Comparison of ENCODE assay signal across 24 cellular contexts in genomic region chr15:41150279-41150678, GRCh38. TPM values are rescaled to one million over a fixed set of nuclear protein-coding genes. Genes with fewer than 3 reads are reported as not detected.
DNase-seq lines count a peak whose midpoint lies in the region; ATAC-seq, FAIRE-seq and TF ChIP-seq lines count a peak whose summit lies in the region.
"Had no signal": no experiment of that assay in that cellular context is flagged by ENCODE, and none has a peak within 500 bp of the region (broad histone marks: within the 10 kb centered on the region; RNA-seq: fewer than 3 reads in every experiment).

No MANE protein-coding gene starts in this region.

- H3K27me3 ChIP-seq in CD4-positive, CD25-positive, alpha-beta regulatory T cell (ENCODE audit: control insufficient read depth, insufficient read depth, low read length), result no peaks in the 10 kb centered on the region
- H3K27me3 ChIP-seq in GM23338 (ENCODE audit: insufficient read depth) (no peaks in the 10 kb centered on the region), HepG2 (ENCODE audit: control insufficient read depth in 1 of 2, insufficient read depth in 2 of 2, low read length in 2 of 2) (no peaks in the 10 kb centered on the region; a peak in 1 of 5 replicates)
- H3K27me3 ChIP-seq: Peyer's patch, suprapubic skin, upper lobe of right lung had no signal

- no peak for ATAC-seq in CD4-positive, CD25-positive, alpha-beta regulatory T cell (ENCODE audit: low read depth in 2 of 2)
- ATAC-seq in GM23338, result no peak
- no peak for ATAC-seq in HepG2
- no peak for ATAC-seq in HG03108 (IDR thresholded peaks at IDR 0.05; ENCODE audit: unreplicated experiment)
- ATAC-seq: CD8-positive, alpha-beta T cell; upper lobe of right lung had no signal

- TF ChIP-seq CTCF in GM23338 (conservative IDR thresholded peaks at IDR 0.05; ENCODE audit: low read depth in 2 of 2) (no peak), HepG2 (CRISPR knock-in tag; IDR thresholded peaks at IDR 0.05) (no peak), foreskin fibroblast (IDR thresholded peaks at IDR 0.05; ENCODE audit: low read depth, low read length) (no peak)

- no peak for FAIRE-seq in HepG2 (lab: Jason Lieb, UNC)

- H3K27ac Mint-ChIP-seq in CD4-positive, CD25-positive, alpha-beta regulatory T cell, result peak overlapping the region; percentile 76 to 87 (median 80)
- no peak overlapping the region for H3K27ac Mint-ChIP-seq in GM23338
- peak overlapping the region; percentile 94 for H3K27ac Mint-ChIP-seq in activated CD4-positive, alpha-beta memory T cell treated with anti-CD3 and anti-CD28 coated beads, Interleukin-2, amount 10 ng/mL, durations not matched to agents 7 days and 5 days
- H3K27ac Mint-ChIP-seq: activated naive CD8-positive, alpha-beta T cell treated with anti-CD3 and anti-CD28 coated beads for 36 hours; CD8-positive, alpha-beta T cell; dendritic cell treated with granulocyte-macrophage colony-stimulating factor and Interleukin-4, amounts not matched to agents 40 ng/mL and 50 ng/mL, for 4 days; naive B cell had no signal

- no peak for TF ChIP-seq POLR2A in HepG2 (IDR thresholded peaks at IDR 0.05; ENCODE audit: insufficient read depth in 1 of 2, low read depth in 2 of 2, low read length in 2 of 2)

- H3K4me3 Mint-ChIP-seq in CD4-positive, CD25-positive, alpha-beta regulatory T cell, result peak overlapping the region; percentile 45 to 85 (median 53)
- H3K4me3 Mint-ChIP-seq in GM23338, result no peak overlapping the region
- H3K4me3 Mint-ChIP-seq in activated CD4-positive, alpha-beta memory T cell treated with anti-CD3 and anti-CD28 coated beads, Interleukin-2, amount 10 ng/mL, durations not matched to agents 7 days and 5 days, result peak overlapping the region; percentile 56
- H3K4me3 Mint-ChIP-seq: activated naive CD8-positive, alpha-beta T cell treated with anti-CD3 and anti-CD28 coated beads for 36 hours; CD8-positive, alpha-beta T cell; dendritic cell treated with granulocyte-macrophage colony-stimulating factor and Interleukin-4, amounts not matched to agents 40 ng/mL and 50 ng/mL, for 4 days; mesothelial cell of epicardium; naive B cell had no signal

- TF ChIP-seq RAD21 in HepG2 (CRISPR knock-in tag; IDR thresholded peaks at IDR 0.05), result no peak

- intact Hi-C loops in HepG2 (cut with micrococcal nuclease; ENCODE audit: unreplicated experiment), result no loop called here

- no peaks in the 10 kb centered on the region for H3K9me3 Mint-ChIP-seq in CD4-positive, CD25-positive, alpha-beta regulatory T cell
- peaks cover 5% of the 10 kb centered on the region; the same call in 1 of the 3 replicates for H3K9me3 Mint-ChIP-seq in GM23338
- H3K9me3 Mint-ChIP-seq in activated CD4-positive, alpha-beta memory T cell treated with anti-CD3 and anti-CD28 coated beads, Interleukin-2, amount 10 ng/mL, durations not matched to agents 7 days and 5 days, result peaks cover 5% of the 10 kb centered on the region
- H3K9me3 Mint-ChIP-seq: activated naive CD8-positive, alpha-beta T cell treated with anti-CD3 and anti-CD28 coated beads for 36 hours; CD8-positive, alpha-beta T cell; dendritic cell treated with granulocyte-macrophage colony-stimulating factor and Interleukin-4, amounts not matched to agents 40 ng/mL and 50 ng/mL, for 4 days; naive B cell had no signal

- H3K9me2 ChIP-seq in GM23338 (ENCODE audit: insufficient read depth), result no peaks in the 10 kb centered on the region

- WGBS in HepG2 (ENCODE audit: low lambda C conversion rate), result 27% methylated on average over 4 of the region's 4 CpGs

- H3K9ac ChIP-seq in HepG2 (ENCODE audit: insufficient read depth, low read depth, low read length), result no peak overlapping the region

- H3F3A ChIP-seq in GM23338 (replicated peaks; ENCODE audit: low read depth), result no peaks in the 10 kb centered on the region

- no peak for DNase-seq in CD4-positive, CD25-positive, alpha-beta regulatory T cell
- no peak for DNase-seq in GM23338 (ENCODE audit: low spot score)
- no peak for DNase-seq in activated CD4-positive, alpha-beta memory T cell treated with anti-CD3 and anti-CD28 coated beads, Interleukin-2, amount 10 ng/mL, durations not matched to agents 7 days and 5 days
- no peak for DNase-seq in HepG2 (ENCODE audit: low spot score)
- no peak for DNase-seq in foreskin fibroblast
- no peak for DNase-seq in activated gamma-delta T cell treated with Interleukin-2 at 50 U/mL for 16 hours
- DNase-seq: activated CD4-positive, alpha-beta T cell treated with anti-CD3 and anti-CD28 coated beads for 1 hour; DMS 273 treated with DMSO at 0.1 percent for 48 hours; left ventricle myocardium inferior; naive B cell; NCI-H1092 treated with DMSO at 0.1 percent for 48 hours; NCI-H2029; NCI-H526 treated with DMSO at 0.1 percent for 48 hours; Peyer's patch; SHP77 treated with DMSO at 0.1 percent for 48 hours; stimulated activated naive CD4-positive, alpha-beta T cell; upper lobe of right lung had no signal

- TF ChIP-seq EP300 in HepG2 (IDR thresholded peaks at IDR 0.05; ENCODE audit: low read depth in 2 of 2, low read length in 2 of 2) (no peak), HepG2 (CRISPR knock-in tag; IDR thresholded peaks at IDR 0.05; ENCODE audit: borderline replicate concordance) (no peak)

- H4K20me1 ChIP-seq in GM23338 (replicated peaks; ENCODE audit: insufficient read depth) (no peaks in the 10 kb centered on the region), HepG2 (ENCODE audit: insufficient read depth, low read length) (no peaks in the 10 kb centered on the region)

- POLR2A ChIA-PET in activated CD4-positive, alpha-beta memory T cell treated with anti-CD3 and anti-CD28 coated beads, Interleukin-2, amount 10 ng/mL, durations not matched to agents 7 days and 5 days (lab: Charles Lee), result interaction anchor here (0.7 to 4.6 kb wide), 5 partner anchors 10 to 1341 kb away, joined by 3 to 33 read pairs (median 4); partner anchors contain the start of genes CHP1, EXD1, INO80 and ZNF106
- POLR2A ChIA-PET in HepG2 (lab: Yijun Ruan, JAX), result no interaction called here

- no peak overlapping the region for H3K4me2 ChIP-seq in GM23338
- peak overlapping the region; percentile 33 for H3K4me2 ChIP-seq in HepG2 (ENCODE audit: low read depth, low read length)

- H3K79me2 ChIP-seq in GM23338 (replicated peaks; ENCODE audit: insufficient read depth) (no peaks in the 10 kb centered on the region), HepG2 (ENCODE audit: insufficient read depth, low read length) (no peaks in the 10 kb centered on the region)

- BruUV-seq in HepG2 (replicated peaks; lab: Mats Ljungman, UMichigan), result no TSS peak

- peaks cover 15% of the 10 kb centered on the region for H3K4me1 ChIP-seq in CD4-positive, CD25-positive, alpha-beta regulatory T cell (ENCODE audit: control insufficient read depth, insufficient read depth, low read length, poor library complexity, severe bottlenecking)
- H3K4me1 ChIP-seq in GM23338 (ENCODE audit: insufficient read depth) (no peaks in the 10 kb centered on the region), HepG2 (ENCODE audit: insufficient read depth, low read length) (peaks cover 36% of the 10 kb centered on the region)
- H3K4me1 ChIP-seq: left ventricle myocardium inferior, Peyer's patch, prostate gland, upper lobe of right lung had no signal

- H3K27ac ChIP-seq in CD4-positive, CD25-positive, alpha-beta regulatory T cell (ENCODE audit: insufficient read depth, low read length, poor library complexity, severe bottlenecking), result peak overlapping the region; percentile 55
- H3K27ac ChIP-seq in GM23338 (ENCODE audit: low read depth) (no peak overlapping the region), HepG2 (ENCODE audit: extremely low read length, insufficient read depth, low read length) (no peak overlapping the region)
- H3K27ac ChIP-seq: left ventricle myocardium inferior, suprapubic skin, upper lobe of right lung had no signal

- H3K36me3 ChIP-seq in CD4-positive, CD25-positive, alpha-beta regulatory T cell (ENCODE audit: control insufficient read depth, insufficient read depth, low read length), result no peaks in the 10 kb centered on the region
- H3K36me3 ChIP-seq in GM23338 (ENCODE audit: insufficient read depth), result no peaks in the 10 kb centered on the region
- H3K36me3 ChIP-seq in HepG2 (replicated peaks in 1 of 2; ENCODE audit: control insufficient read depth in 1 of 2, insufficient read depth in 2 of 2, low read length in 2 of 2), result no peaks in the 10 kb centered on the region
- H3K36me3 ChIP-seq: left ventricle myocardium inferior, Peyer's patch, prostate gland, suprapubic skin, upper lobe of right lung had no signal

- CTCF ChIA-PET in activated CD4-positive, alpha-beta memory T cell treated with anti-CD3 and anti-CD28 coated beads, Interleukin-2, amount 10 ng/mL, durations not matched to agents 7 days and 5 days (lab: Charles Lee), result no interaction called here
- CTCF ChIA-PET in HepG2 (lab: Yijun Ruan, JAX; ENCODE audit: low intra/inter-chr PET ratio, low total read pairs), result no interaction called here

- H3K27me3 Mint-ChIP-seq in CD4-positive, CD25-positive, alpha-beta regulatory T cell, result no peaks in the 10 kb centered on the region
- H3K27me3 Mint-ChIP-seq in GM23338 (ENCODE audit: insufficient read depth, low read depth, poor library complexity), result no peaks in the 10 kb centered on the region
- H3K27me3 Mint-ChIP-seq in activated CD4-positive, alpha-beta memory T cell treated with anti-CD3 and anti-CD28 coated beads, Interleukin-2, amount 10 ng/mL, durations not matched to agents 7 days and 5 days, result no peaks in the 10 kb centered on the region
- H3K27me3 Mint-ChIP-seq: activated naive CD8-positive, alpha-beta T cell treated with anti-CD3 and anti-CD28 coated beads for 36 hours; dendritic cell treated with granulocyte-macrophage colony-stimulating factor and Interleukin-4, amounts not matched to agents 40 ng/mL and 50 ng/mL, for 4 days; naive B cell had no signal

- peaks cover 4 to 23% (median 12%) of the 10 kb centered on the region in 4 donors for H3K4me1 Mint-ChIP-seq in CD4-positive, CD25-positive, alpha-beta regulatory T cell
- H3K4me1 Mint-ChIP-seq in GM23338, result no peaks in the 10 kb centered on the region
- peaks cover 36% of the 10 kb centered on the region for H3K4me1 Mint-ChIP-seq in activated CD4-positive, alpha-beta memory T cell treated with anti-CD3 and anti-CD28 coated beads, Interleukin-2, amount 10 ng/mL, durations not matched to agents 7 days and 5 days
- H3K4me1 Mint-ChIP-seq: activated naive CD8-positive, alpha-beta T cell treated with anti-CD3 and anti-CD28 coated beads for 36 hours; naive B cell had no signal

- no peaks in the 10 kb centered on the region for H3K9me3 ChIP-seq in CD4-positive, CD25-positive, alpha-beta regulatory T cell (ENCODE audit: control insufficient read depth in 2 of 2, low read length in 2 of 2)
- H3K9me3 ChIP-seq in HepG2 (ENCODE audit: low read length), result no peaks in the 10 kb centered on the region
- H3K9me3 ChIP-seq: left ventricle myocardium inferior, Peyer's patch, prostate gland, suprapubic skin, upper lobe of right lung had no signal

- H3K4me3 ChIP-seq in CD4-positive, CD25-positive, alpha-beta regulatory T cell (ENCODE audit: low read depth, low read length), result peak overlapping the region; percentile 60
- H3K4me3 ChIP-seq in GM23338 (no peak overlapping the region), HepG2 (replicated peaks in 1 of 3; ENCODE audit: insufficient read depth in 1 of 3, low read depth in 2 of 3, low read length in 3 of 3) (no peak overlapping the region), foreskin fibroblast (ENCODE audit: low read depth in 1 of 2, low read length in 2 of 2) (no peak overlapping the region)
- H3K4me3 ChIP-seq: left ventricle myocardium inferior, Peyer's patch, prostate gland, suprapubic skin, upper lobe of right lung had no signal

- H2AFZ ChIP-seq in GM23338 (peak overlapping the region; percentile 78), HepG2 (ENCODE audit: low read length) (no peak overlapping the region)

- in situ Hi-C loops in HepG2 (cut with HindIII; ENCODE audit: extremely low pct_ligation_motif_present, low pct_unique_long_range_greater_than_20kb), result no loop called here

- no peaks in the 10 kb centered on the region for H3K36me3 Mint-ChIP-seq in CD4-positive, CD25-positive, alpha-beta regulatory T cell
- no peaks in the 10 kb centered on the region for H3K36me3 Mint-ChIP-seq in GM23338 (ENCODE audit: low read depth)
- H3K36me3 Mint-ChIP-seq in activated CD4-positive, alpha-beta memory T cell treated with anti-CD3 and anti-CD28 coated beads, Interleukin-2, amount 10 ng/mL, durations not matched to agents 7 days and 5 days (ENCODE audit: low read depth), result peaks cover 4% of the 10 kb centered on the region
- H3K36me3 Mint-ChIP-seq: activated naive CD8-positive, alpha-beta T cell treated with anti-CD3 and anti-CD28 coated beads for 36 hours; CD8-positive, alpha-beta T cell; mesothelial cell of epicardium; naive B cell had no signal

RNA-seq across cellular contexts. Expression of gene INO80, which starts 34.2 kb away (rescaled TPM):
- 36.1 TPM for total RNA-seq in CD4-positive, CD25-positive, alpha-beta regulatory T cell
- polyA plus RNA-seq in CD4-positive, CD25-positive, alpha-beta regulatory T cell, result 1 to 10 TPM; 3.0 to 4.1 (median 3.4) TPM
- 23.1 and 24.9 TPM in 2 replicates for total RNA-seq in GM23338 (2014; rRNA removed; shearing (Covaris generic))
- polyA plus RNA-seq in GM23338 (2016; fragmentation: Nextera tagmentation; extraction: Ambion mirVana), result 6.5 and 7.6 TPM in 2 replicates
- 10 to 100 TPM; 21.8 to 22.1 TPM for total RNA-seq in activated CD4-positive, alpha-beta memory T cell treated with anti-CD3 and anti-CD28 coated beads, Interleukin-2, amount 10 ng/mL, durations not matched to agents 7 days and 5 days
- total RNA-seq in HepG2 (2016; rRNA removed; fragmentation: Illumina TruSeq; extraction: Trizol), result 14.8 and 18.5 TPM in 2 replicates
- 6.4 and 10.2 TPM in 2 replicates for total RNA-seq in HepG2 (2016; cell fraction: cytosol; rRNA removed; fragmentation: Illumina TruSeq; extraction: Trizol; ENCODE audit: low read depth)
- 15.9 and 17.0 TPM in 2 replicates for total RNA-seq in HepG2 (2016; cell fraction: insoluble cytoplasmic fraction; rRNA removed; fragmentation: Illumina TruSeq; extraction: Trizol)
- total RNA-seq in HepG2 (2016; cell fraction: membrane; rRNA removed; fragmentation: Illumina TruSeq; extraction: Trizol), result 6.5 and 7.4 TPM in 2 replicates
- 20.6 and 22.8 TPM in 2 replicates for total RNA-seq in HepG2 (2016; cell fraction: nucleus; rRNA removed; fragmentation: Illumina TruSeq; extraction: Trizol)
- polyA plus RNA-seq in HepG2 (2011; rRNA removed), result 3.6 and 4.9 TPM in 2 replicates
- polyA plus RNA-seq in HepG2 (2011; cell fraction: cytosol; rRNA removed), result 3.5 and 3.6 TPM in 2 replicates
- polyA plus RNA-seq in HepG2 (2011; cell fraction: nucleus; rRNA removed), result 10.3 and 12.1 TPM in 2 replicates
- 9.6 and 12.2 TPM in 2 replicates for polyA plus RNA-seq in HepG2 (2012)
- polyA plus RNA-seq in HepG2 (2016; cell fraction: cytosol; fragmentation: Illumina TruSeq; extraction: Trizol; ENCODE audit: low read depth), result 1.4 and 1.9 TPM in 2 replicates
- 11.6 and 14.5 TPM in 2 replicates for polyA plus RNA-seq in HepG2 (2016; cell fraction: insoluble cytoplasmic fraction; fragmentation: Illumina TruSeq; extraction: Trizol; ENCODE audit: low read depth)
- 3.2 TPM in 2 replicates for polyA plus RNA-seq in HepG2 (2016; cell fraction: membrane; fragmentation: Illumina TruSeq; extraction: Trizol; ENCODE audit: low read depth)
- polyA plus RNA-seq in HepG2 (2016; cell fraction: nucleus; fragmentation: Illumina TruSeq; extraction: Trizol; ENCODE audit: insufficient read depth, low read depth), result 24.6 and 30.0 TPM in 2 replicates
- polyA minus RNA-seq in HepG2 (2011; rRNA and poly(A)+ RNA removed; ENCODE audit: low replicate concordance), result 18.6 and 20.6 TPM in 2 replicates
- polyA minus RNA-seq in HepG2 (2011; cell fraction: cytosol; rRNA and poly(A)+ RNA removed), result 8.1 and 15.6 TPM in 2 replicates
- polyA minus RNA-seq in HepG2 (2011; cell fraction: nucleus; rRNA and poly(A)+ RNA removed), result 40.0 and 46.2 TPM in 2 replicates
